14 cellular contexts compared by ENCODE assay signal in genomic region chr12:100473716-100474150, GRCh38. TPM values are rescaled to one million over a fixed set of nuclear protein-coding genes. Genes with fewer than 3 reads are reported as not detected.
A peak's percentile ranks its signal among the peaks of the same experiment; 100 is the strongest.
DNase-seq lines count a peak whose midpoint lies in the region; TF ChIP-seq lines count a peak whose summit lies in the region.
"Had no signal": no experiment of that assay in that cellular context is flagged by ENCODE, and none has a peak within 500 bp of the region (broad histone marks: within the 10 kb centered on the region; RNA-seq: fewer than 3 reads in every experiment).

Gene NR1H4, plus strand, starts transcription at chr12:100473866. Its CDS starts 19,458 bp downstream, at chr12:100493324.

- H3K27ac ChIP-seq in GM23248 (no peak within 1 kb of the TSS), smooth muscle cell (ENCODE audit: low read depth) (no peak within 1 kb of the TSS)

- H3F3A ChIP-seq in GM23248 (ENCODE audit: insufficient read depth) (no peaks in the 10 kb centered on the region), smooth muscle cell (ENCODE audit: low read depth) (no peaks in the 10 kb centered on the region)

- DNase-seq in GM23248 (peak; percentile 39), amniotic epithelial cell (ENCODE audit: low read depth) (peak; percentile 1), kidney epithelial cell (ENCODE audit: low read depth) (peak; percentile 61), smooth muscle cell (lab: John Stamatoyannopoulos, UW; ENCODE audit: unreplicated experiment) (no peak), NCI-H146 (lab: John Stamatoyannopoulos, UW) (no peak), NCI-H2227 treated with DMSO at 0.1 percent for 48 hours (lab: John Stamatoyannopoulos, UW) (no peak), GM13976 (ENCODE audit: low spot score) (no peak)
- no peak for DNase-seq in stimulated activated CD4-positive, alpha-beta T cell treated with anti-CD3 and anti-CD28 coated beads, Interleukin-15, amount 100 ng/mL, for 24 hours
- DNase-seq: activated CD4-positive, alpha-beta T cell treated with anti-CD3 and anti-CD28 coated beads, Interleukin-2, amount 50 U/mL, for 48 hours; activated effector memory CD4-positive, alpha-beta T cell treated with Interleukin-2 at 50 U/mL for 16 hours; MV-4-11; retina; T-helper 17 cell had no signal

- H3K79me2 ChIP-seq in GM23248 (ENCODE audit: insufficient read depth): no peaks in the 10 kb centered on the region
- no peaks in the 10 kb centered on the region for H3K79me2 ChIP-seq in smooth muscle cell (ENCODE audit: low read depth)

- H3K27me3 ChIP-seq in GM23248 (replicated peaks; ENCODE audit: insufficient read depth) (peaks cover 3% of the 10 kb centered on the region; the same call in 1 of the 2 replicates), kidney epithelial cell (ENCODE audit: control insufficient read depth, insufficient read depth, low read length) (no peaks in the 10 kb centered on the region), smooth muscle cell (ENCODE audit: low read depth) (no peaks in the 10 kb centered on the region)

- H3K4me2 ChIP-seq in GM23248 (ENCODE audit: unreplicated experiment): no peak within 1 kb of the TSS
- H3K4me2 ChIP-seq in smooth muscle cell: no peak within 1 kb of the TSS

- H3K36me3 ChIP-seq in GM23248 (ENCODE audit: low read depth) (no peaks in the 10 kb centered on the region), kidney epithelial cell (ENCODE audit: control insufficient read depth, insufficient read depth, low read length) (no peaks in the 10 kb centered on the region), smooth muscle cell (ENCODE audit: low read depth) (no peaks in the 10 kb centered on the region)

- WGBS in GM23248 (ENCODE audit: low coverage in 1 of 2, low lambda C conversion rate in 2 of 2, missing lambda C conversion rate in 2 of 2), 2 experiments: 53 to 54% methylated on average over 6 of the region's 6 CpGs
- WGBS in smooth muscle cell (ENCODE audit: low lambda C conversion rate): 69% methylated on average over 6 of the region's 6 CpGs

- H4K20me1 ChIP-seq in GM23248 (ENCODE audit: insufficient read depth): no peaks in the 10 kb centered on the region
- no peaks in the 10 kb centered on the region for H4K20me1 ChIP-seq in smooth muscle cell (ENCODE audit: low read depth)

- in situ Hi-C loops in GM23248 (cut with MboI): no loop called here
- in situ Hi-C loops in GM13976 (cut with MboI; ENCODE audit: low sequenced_read_pairs, unreplicated experiment): no loop called here

- H3K9ac ChIP-seq in GM23248 (no peak within 1 kb of the TSS), smooth muscle cell (ENCODE audit: low read depth) (no peak within 1 kb of the TSS)

- H3K9me3 ChIP-seq in GM23248 (ENCODE audit: low read depth) (no peaks in the 10 kb centered on the region), smooth muscle cell (replicated peaks; ENCODE audit: low read depth) (no peaks in the 10 kb centered on the region)

- no peaks in the 10 kb centered on the region for H3K9me2 ChIP-seq in GM23248 (ENCODE audit: insufficient read depth)

- H3K4me3 ChIP-seq in GM23248 (no peak within 1 kb of the TSS), kidney epithelial cell (ENCODE audit: low read depth, low read length) (no peak within 1 kb of the TSS), smooth muscle cell (peak within 1 kb of the TSS; percentile 2)

- TF ChIP-seq CTCF in kidney epithelial cell (IDR thresholded peaks at IDR 0.05; ENCODE audit: insufficient read depth, low read length, poor library complexity, severe bottlenecking) (no peak), smooth muscle cell (IDR thresholded peaks at IDR 0.05; ENCODE audit: borderline replicate concordance, insufficient read depth, poor library complexity, severe bottlenecking) (no peak), GM13976 (IDR thresholded peaks at IDR 0.05; ENCODE audit: borderline replicate concordance, control extremely low read depth, extremely low read depth, insufficient read depth, missing control alignments) (no peak)

- H3K4me1 ChIP-seq in GM23248 (ENCODE audit: insufficient read depth): no peaks in the 10 kb centered on the region
- H3K4me1 ChIP-seq in smooth muscle cell (ENCODE audit: low read depth): no peaks in the 10 kb centered on the region

- H2AFZ ChIP-seq in GM23248 (no peak within 1 kb of the TSS), smooth muscle cell (ENCODE audit: low read depth) (no peak within 1 kb of the TSS)

RNA-seq across cellular contexts. Expression of gene NR1H4, which starts in this region (rescaled TPM):
- not detected in 2 replicates for total RNA-seq in GM23248 (2014; rRNA removed; shearing (Covaris generic))
- polyA plus RNA-seq in GM23248 (2016; fragmentation: Nextera tagmentation; extraction: Ambion mirVana): not detected in 2 replicates
- 0.13 and 0.14 TPM in 2 replicates for total RNA-seq in kidney epithelial cell
- total RNA-seq in smooth muscle cell: not detected in 2 replicates
- not detected in 2 replicates for polyA plus RNA-seq in smooth muscle cell
- total RNA-seq: cardiac septum, T-helper 17 cell had no signal

Comparison
In these comparisons a context has a peak if more than half of its experiments do, and no peak if none do; other contexts are left out.
1. Peak in DNase-seq in GM23248; RNA of the gene not detected or under 1 TPM.
2. Peak in DNase-seq in kidney epithelial cell; RNA of the gene not detected or under 1 TPM.